In genomic region chr7:120591-120991, GRCh38 we compare ENCODE assay signal across 1 cellular context.
TF ChIP-seq lines count a peak whose summit lies in the region.

No MANE protein-coding gene starts in this region.

TF ChIP-seq in GM23338, 12 proteins besides CTCF, POLR2A, EP300 and RAD21 (continued from another document):
- TF ChIP-seq, protein P1, sequence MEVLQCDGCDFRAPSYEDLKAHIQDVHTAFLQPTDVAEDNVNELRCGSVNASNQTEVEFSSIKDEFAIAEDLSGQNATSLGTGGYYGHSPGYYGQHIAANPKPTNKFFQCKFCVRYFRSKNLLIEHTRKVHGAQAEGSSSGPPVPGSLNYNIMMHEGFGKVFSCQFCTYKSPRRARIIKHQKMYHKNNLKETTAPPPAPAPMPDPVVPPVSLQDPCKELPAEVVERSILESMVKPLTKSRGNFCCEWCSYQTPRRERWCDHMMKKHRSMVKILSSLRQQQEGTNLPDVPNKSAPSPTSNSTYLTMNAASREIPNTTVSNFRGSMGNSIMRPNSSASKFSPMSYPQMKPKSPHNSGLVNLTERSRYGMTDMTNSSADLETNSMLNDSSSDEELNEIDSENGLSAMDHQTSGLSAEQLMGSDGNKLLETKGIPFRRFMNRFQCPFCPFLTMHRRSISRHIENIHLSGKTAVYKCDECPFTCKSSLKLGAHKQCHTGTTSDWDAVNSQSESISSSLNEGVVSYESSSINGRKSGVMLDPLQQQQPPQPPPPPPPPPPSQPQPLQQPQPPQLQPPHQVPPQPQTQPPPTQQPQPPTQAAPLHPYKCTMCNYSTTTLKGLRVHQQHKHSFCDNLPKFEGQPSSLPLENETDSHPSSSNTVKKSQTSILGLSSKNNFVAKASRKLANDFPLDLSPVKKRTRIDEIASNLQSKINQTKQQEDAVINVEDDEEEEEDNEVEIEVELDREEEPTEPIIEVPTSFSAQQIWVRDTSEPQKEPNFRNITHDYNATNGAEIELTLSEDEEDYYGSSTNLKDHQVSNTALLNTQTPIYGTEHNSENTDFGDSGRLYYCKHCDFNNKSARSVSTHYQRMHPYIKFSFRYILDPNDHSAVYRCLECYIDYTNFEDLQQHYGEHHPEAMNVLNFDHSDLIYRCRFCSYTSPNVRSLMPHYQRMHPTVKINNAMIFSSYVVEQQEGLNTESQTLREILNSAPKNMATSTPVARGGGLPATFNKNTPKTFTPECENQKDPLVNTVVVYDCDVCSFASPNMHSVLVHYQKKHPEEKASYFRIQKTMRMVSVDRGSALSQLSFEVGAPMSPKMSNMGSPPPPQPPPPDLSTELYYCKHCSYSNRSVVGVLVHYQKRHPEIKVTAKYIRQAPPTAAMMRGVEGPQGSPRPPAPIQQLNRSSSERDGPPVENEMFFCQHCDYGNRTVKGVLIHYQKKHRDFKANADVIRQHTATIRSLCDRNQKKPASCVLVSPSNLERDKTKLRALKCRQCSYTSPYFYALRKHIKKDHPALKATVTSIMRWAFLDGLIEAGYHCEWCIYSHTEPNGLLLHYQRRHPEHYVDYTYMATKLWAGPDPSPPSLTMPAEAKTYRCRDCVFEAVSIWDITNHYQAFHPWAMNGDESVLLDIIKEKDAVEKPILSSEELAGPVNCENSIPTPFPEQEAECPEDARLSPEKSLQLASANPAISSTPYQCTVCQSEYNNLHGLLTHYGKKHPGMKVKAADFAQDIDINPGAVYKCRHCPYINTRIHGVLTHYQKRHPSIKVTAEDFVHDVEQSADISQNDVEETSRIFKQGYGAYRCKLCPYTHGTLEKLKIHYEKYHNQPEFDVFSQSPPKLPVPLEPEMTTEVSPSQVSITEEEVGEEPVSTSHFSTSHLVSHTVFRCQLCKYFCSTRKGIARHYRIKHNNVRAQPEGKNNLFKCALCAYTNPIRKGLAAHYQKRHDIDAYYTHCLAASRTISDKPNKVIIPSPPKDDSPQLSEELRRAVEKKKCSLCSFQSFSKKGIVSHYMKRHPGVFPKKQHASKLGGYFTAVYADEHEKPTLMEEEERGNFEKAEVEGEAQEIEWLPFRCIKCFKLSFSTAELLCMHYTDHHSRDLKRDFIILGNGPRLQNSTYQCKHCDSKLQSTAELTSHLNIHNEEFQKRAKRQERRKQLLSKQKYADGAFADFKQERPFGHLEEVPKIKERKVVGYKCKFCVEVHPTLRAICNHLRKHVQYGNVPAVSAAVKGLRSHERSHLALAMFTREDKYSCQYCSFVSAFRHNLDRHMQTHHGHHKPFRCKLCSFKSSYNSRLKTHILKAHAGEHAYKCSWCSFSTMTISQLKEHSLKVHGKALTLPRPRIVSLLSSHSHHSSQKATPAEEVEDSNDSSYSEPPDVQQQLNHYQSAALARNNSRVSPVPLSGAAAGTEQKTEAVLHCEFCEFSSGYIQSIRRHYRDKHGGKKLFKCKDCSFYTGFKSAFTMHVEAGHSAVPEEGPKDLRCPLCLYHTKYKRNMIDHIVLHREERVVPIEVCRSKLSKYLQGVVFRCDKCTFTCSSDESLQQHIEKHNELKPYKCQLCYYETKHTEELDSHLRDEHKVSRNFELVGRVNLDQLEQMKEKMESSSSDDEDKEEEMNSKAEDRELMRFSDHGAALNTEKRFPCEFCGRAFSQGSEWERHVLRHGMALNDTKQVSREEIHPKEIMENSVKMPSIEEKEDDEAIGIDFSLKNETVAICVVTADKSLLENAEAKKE (CRISPR knock-in tag; IDR thresholded peaks at IDR 0.05) = no peak
- no peak for TF ChIP-seq CREB1 (CRISPR knock-in tag; IDR thresholded peaks at IDR 0.05; ENCODE audit: low read depth)
- TF ChIP-seq ZNF331 (CRISPR knock-in tag; IDR thresholded peaks at IDR 0.05; ENCODE audit: low read depth) = no peak
- no peak for TF ChIP-seq ZNF114 (CRISPR knock-in tag; IDR thresholded peaks at IDR 0.05)
- no peak for TF ChIP-seq EZH2 (IDR thresholded peaks at IDR 0.05; ENCODE audit: low read depth, unreplicated experiment)
